ENCODE assay signal across 8 cellular contexts in the genomic region with DNA sequence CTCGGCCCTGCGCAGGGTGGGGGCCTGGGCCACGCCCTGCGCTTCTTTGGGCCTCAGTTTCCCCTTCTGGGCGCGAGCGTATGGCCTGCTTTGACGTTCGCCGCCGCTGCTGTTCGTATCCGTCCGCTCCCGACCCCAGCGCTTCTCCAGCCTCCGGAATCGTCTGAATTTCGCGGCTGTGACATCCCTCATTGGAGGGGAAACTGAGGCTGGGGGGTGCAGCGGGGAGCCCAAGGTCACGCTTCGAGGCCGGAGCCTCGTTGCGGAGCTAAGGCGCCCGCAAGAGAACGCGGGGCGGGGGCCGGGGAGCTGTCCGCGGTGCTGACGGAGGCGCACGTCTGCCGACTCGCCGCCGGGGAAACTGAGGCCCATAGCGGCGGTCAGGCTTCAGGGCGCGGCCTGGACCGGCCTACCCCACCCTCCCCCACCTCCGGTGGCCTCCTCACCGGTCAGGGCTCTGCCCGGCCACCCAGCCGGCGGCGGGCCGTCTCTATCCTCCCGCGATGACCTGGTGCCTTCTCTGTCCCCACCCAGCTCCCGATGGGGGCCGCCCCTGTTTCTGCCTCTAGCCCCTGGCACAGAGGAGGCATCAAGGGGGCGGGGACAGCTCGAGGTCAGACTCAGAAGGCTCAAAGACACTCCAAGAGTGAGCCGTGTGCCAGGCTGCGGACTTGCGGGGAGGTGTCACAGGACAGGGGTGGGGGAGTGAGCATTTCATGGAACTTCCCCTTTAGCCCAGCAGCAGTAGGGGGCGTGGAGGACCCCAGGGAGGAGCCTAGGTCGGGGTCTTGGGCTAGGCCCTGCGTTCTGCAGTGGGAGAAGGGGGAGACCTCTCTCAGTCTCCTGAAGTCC. TPM values are rescaled to one million over a fixed set of nuclear protein-coding genes. Genes with fewer than 3 reads are reported as not detected.
DNase-seq lines count a peak whose midpoint lies in the region; ATAC-seq, FAIRE-seq and TF ChIP-seq lines count a peak whose summit lies in the region.

No MANE protein-coding gene starts in this region.

- H3K4me3 Mint-ChIP-seq in immature natural killer cell = peak overlapping the region; percentile 48 to 69 (median 53)

- H3K27me3 ChIP-seq in BLaER1 treated with 17β-estradiol and CSF1 and Interleukin-3, amounts not matched to agents 10 nM and 100 nM = peaks cover 68 to 74% (median 69%) of the 10 kb centered on the region in 11 experiments

- CTCF ChIA-PET in A549 (lab: Yijun Ruan, JAX) = interaction anchor here (1.0 kb wide), 1 partner anchor 22 kb away, joined by 3 read pairs; no protein-coding TSS in a partner anchor

- peaks cover 21 to 37% of the 10 kb centered on the region in 2 donors for H3K4me1 Mint-ChIP-seq in immature natural killer cell

- no peak; a peak in 1 of 6 replicates for ATAC-seq in A549

- no peaks in the 10 kb centered on the region for H3K36me3 Mint-ChIP-seq in immature natural killer cell

- WGBS in A549 (ENCODE audit: missing lambda C conversion rate) = 37% methylated on average over 16 of the region's 65 CpGs

- no peaks in the 10 kb centered on the region for H3K9me3 ChIP-seq in A549
- peaks cover 0 to 3% (median 0%) of the 10 kb centered on the region in 11 experiments; a peak in 2 of 22 replicates for H3K9me3 ChIP-seq in BLaER1 treated with 17β-estradiol and CSF1 and Interleukin-3, amounts not matched to agents 10 nM and 100 nM (replicated peaks in 1 of 11)

- H4K20me1 ChIP-seq in BLaER1 treated with 17β-estradiol and CSF1 and Interleukin-3, amounts not matched to agents 10 nM and 100 nM = peaks cover 51 to 100% (median 90%) of the 10 kb centered on the region in 11 experiments

- DNase-seq in A549 (ENCODE audit: low read depth in 1 of 2, low spot score in 1 of 2) = no peak
- DNase-seq in immature natural killer cell = peak in 1 of 3 donors; percentile 36
- no peak for DNase-seq in amniotic stem cell (lab: John Stamatoyannopoulos, UW)
- DNase-seq in kidney tubule cell (ENCODE audit: low spot score) = no peak
- DNase-seq in NCI-H128 (lab: John Stamatoyannopoulos, UW; ENCODE audit: unreplicated experiment) = no peak
- no peak for DNase-seq in SHP77 treated with DMSO at 0.1 percent for 48 hours (lab: John Stamatoyannopoulos, UW)

- peak overlapping the region in 1 of 6 donors; percentile 71 for H3K27ac Mint-ChIP-seq in immature natural killer cell

- H3K4me1 ChIP-seq in A549 = peaks cover 36% of the 10 kb centered on the region
- peaks cover 23 to 59% (median 40%) of the 10 kb centered on the region in 10 experiments for H3K4me1 ChIP-seq in BLaER1 treated with 17β-estradiol and CSF1 and Interleukin-3, amounts not matched to agents 10 nM and 100 nM

- H3K27ac ChIP-seq in A549 = peak overlapping the region; percentile 79 to 96; a peak in 5 of 6 replicates
- H3K27ac ChIP-seq in BLaER1 treated with 17β-estradiol and CSF1 and Interleukin-3, amounts not matched to agents 10 nM and 100 nM = no peak overlapping the region
- H3K27ac ChIP-seq in VCaP = peak overlapping the region; percentile 89; the same call in 1 of the 2 replicates

- no peak for TF ChIP-seq RAD21 in A549 (conservative IDR thresholded peaks at IDR 0.05 in 1 of 2, IDR thresholded peaks at IDR 0.05 in 1 of 2)

- FAIRE-seq in A549 (lab: Jason Lieb, UNC) = no peak

- POLR2A ChIA-PET in A549 (lab: Yijun Ruan, JAX) = no interaction called here

- H3K9me3 Mint-ChIP-seq in immature natural killer cell = no peaks in the 10 kb centered on the region

- H3K4me2 ChIP-seq in A549 = peak overlapping the region; percentile 91
- H3K4me2 ChIP-seq in BLaER1 treated with 17β-estradiol and CSF1 and Interleukin-3, amounts not matched to agents 10 nM and 100 nM = peak overlapping the region in 6 of 11 experiments; percentile 1 to 29 (median 23); a peak in 4 of 22 replicates

- H3K36me3 ChIP-seq in BLaER1 treated with 17β-estradiol and CSF1 and Interleukin-3, amounts not matched to agents 10 nM and 100 nM = peaks cover 6 to 16% (median 15%) of the 10 kb centered on the region in 11 experiments

- TF ChIP-seq EP300 in A549 (IDR thresholded peaks at IDR 0.05) = no peak

- peaks cover 17 to 43% (median 19%) of the 10 kb centered on the region in 3 donors for H3K27me3 Mint-ChIP-seq in immature natural killer cell (ENCODE audit: low read depth in 3 of 3)

- TF ChIP-seq CTCF in A549 (IDR thresholded peaks at IDR 0.05) = no peak
- no peak for TF ChIP-seq CTCF in VCaP (conservative IDR thresholded peaks at IDR 0.05)

- peak overlapping the region; percentile 63 for H3K4me3 ChIP-seq in A549
- H3K4me3 ChIP-seq in BLaER1 treated with 17β-estradiol and CSF1 and Interleukin-3, amounts not matched to agents 10 nM and 100 nM = no peak overlapping the region

- no peak for TF ChIP-seq POLR2A in A549 (IDR thresholded peaks at IDR 0.05; ENCODE audit: low read length)

- H3K9ac ChIP-seq in BLaER1 treated with 17β-estradiol and CSF1 and Interleukin-3, amounts not matched to agents 10 nM and 100 nM = no peak overlapping the region

TF ChIP-seq in A549, 52 proteins besides CTCF, POLR2A, EP300 and RAD21:
- TF ChIP-seq, protein P1, sequence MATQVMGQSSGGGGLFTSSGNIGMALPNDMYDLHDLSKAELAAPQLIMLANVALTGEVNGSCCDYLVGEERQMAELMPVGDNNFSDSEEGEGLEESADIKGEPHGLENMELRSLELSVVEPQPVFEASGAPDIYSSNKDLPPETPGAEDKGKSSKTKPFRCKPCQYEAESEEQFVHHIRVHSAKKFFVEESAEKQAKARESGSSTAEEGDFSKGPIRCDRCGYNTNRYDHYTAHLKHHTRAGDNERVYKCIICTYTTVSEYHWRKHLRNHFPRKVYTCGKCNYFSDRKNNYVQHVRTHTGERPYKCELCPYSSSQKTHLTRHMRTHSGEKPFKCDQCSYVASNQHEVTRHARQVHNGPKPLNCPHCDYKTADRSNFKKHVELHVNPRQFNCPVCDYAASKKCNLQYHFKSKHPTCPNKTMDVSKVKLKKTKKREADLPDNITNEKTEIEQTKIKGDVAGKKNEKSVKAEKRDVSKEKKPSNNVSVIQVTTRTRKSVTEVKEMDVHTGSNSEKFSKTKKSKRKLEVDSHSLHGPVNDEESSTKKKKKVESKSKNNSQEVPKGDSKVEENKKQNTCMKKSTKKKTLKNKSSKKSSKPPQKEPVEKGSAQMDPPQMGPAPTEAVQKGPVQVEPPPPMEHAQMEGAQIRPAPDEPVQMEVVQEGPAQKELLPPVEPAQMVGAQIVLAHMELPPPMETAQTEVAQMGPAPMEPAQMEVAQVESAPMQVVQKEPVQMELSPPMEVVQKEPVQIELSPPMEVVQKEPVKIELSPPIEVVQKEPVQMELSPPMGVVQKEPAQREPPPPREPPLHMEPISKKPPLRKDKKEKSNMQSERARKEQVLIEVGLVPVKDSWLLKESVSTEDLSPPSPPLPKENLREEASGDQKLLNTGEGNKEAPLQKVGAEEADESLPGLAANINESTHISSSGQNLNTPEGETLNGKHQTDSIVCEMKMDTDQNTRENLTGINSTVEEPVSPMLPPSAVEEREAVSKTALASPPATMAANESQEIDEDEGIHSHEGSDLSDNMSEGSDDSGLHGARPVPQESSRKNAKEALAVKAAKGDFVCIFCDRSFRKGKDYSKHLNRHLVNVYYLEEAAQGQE (IDR thresholded peaks at IDR 0.05) = peak; percentile 91
- no peak for TF ChIP-seq CHD4 (IDR thresholded peaks at IDR 0.05; ENCODE audit: borderline replicate concordance)

RNA-seq across cellular contexts. Expression of a gene that starts 3.0 kb away (rescaled TPM):
- polyA plus RNA-seq in A549 (2011; rRNA removed) (0.32 and 0.36 TPM in 2 replicates), A549 (2017; fragmentation: RNase III; extraction: RNeasy Plus Mini Kit Qiagen cat#74134 plus additional on column Dnase treatment) (1.3 to 1.6 TPM (median 1.6 TPM) in 3 replicates), immature natural killer cell (under 1 TPM in 1 of 3 donors, not detected in 2; 0.06 TPM)
- 1.2 and 1.5 TPM in 2 replicates for polyA plus RNA-seq in A549 (2012; cell fraction: cytosol; rRNA removed)
- polyA plus RNA-seq in A549 (2012; cell fraction: nucleus; rRNA removed) = 1.8 and 3.5 TPM in 2 replicates
- 0.68 and 1.0 TPM in 2 replicates for polyA minus RNA-seq in A549 (2011; rRNA and poly(A)+ RNA removed)

RNA-seq across cellular contexts. Expression of a gene that starts 8.7 kb away (rescaled TPM):
- polyA plus RNA-seq in A549 (2011; rRNA removed) (485 and 525 TPM in 2 replicates), A549 (2017; fragmentation: RNase III; extraction: RNeasy Plus Mini Kit Qiagen cat#74134 plus additional on column Dnase treatment) (1,370 to 1,458 TPM (median 1,378 TPM) in 3 replicates), immature natural killer cell (1,000 to 10,000 TPM; 1,383 to 2,244 (median 1,622) TPM)
- polyA plus RNA-seq in A549 (2012; cell fraction: cytosol; rRNA removed) = 2,687 and 2,770 TPM in 2 replicates
- 2,142 and 3,339 TPM in 2 replicates for polyA plus RNA-seq in A549 (2012; cell fraction: nucleus; rRNA removed)
- polyA minus RNA-seq in A549 (2011; rRNA and poly(A)+ RNA removed) = 298 and 489 TPM in 2 replicates

RNA-seq across cellular contexts. Expression of a gene that starts 32.1 kb away (rescaled TPM):
- 6.5 and 8.2 TPM in 2 replicates for polyA plus RNA-seq in A549 (2011; rRNA removed)
- polyA plus RNA-seq in A549 (2012; cell fraction: cytosol; rRNA removed) = 21.1 and 30.9 TPM in 2 replicates
- polyA plus RNA-seq in A549 (2012; cell fraction: nucleus; rRNA removed) = 25.1 and 28.4 TPM in 2 replicates
- 17.1 to 20.7 TPM (median 18.9 TPM) in 3 replicates for polyA plus RNA-seq in A549 (2017; fragmentation: RNase III; extraction: RNeasy Plus Mini Kit Qiagen cat#74134 plus additional on column Dnase treatment)
- polyA minus RNA-seq in A549 (2011; rRNA and poly(A)+ RNA removed) = 5.0 and 6.4 TPM in 2 replicates
- polyA plus RNA-seq in immature natural killer cell = 10 to 100 TPM; 57.4 to 61.6 (median 61.2) TPM

RNA-seq across cellular contexts. Expression of a gene that starts 39.6 kb away (rescaled TPM):
- polyA plus RNA-seq in A549 (2011; rRNA removed) (47.8 and 58.9 TPM in 2 replicates), A549 (2017; fragmentation: RNase III; extraction: RNeasy Plus Mini Kit Qiagen cat#74134 plus additional on column Dnase treatment) (86.3 to 87.7 TPM (median 86.5 TPM) in 3 replicates), immature natural killer cell (10 to 100 TPM in 1 of 3 donors, 1 to 10 TPM in 2; 4.3 to 10.3 (median 8.0) TPM)
- 71.1 and 85.7 TPM in 2 replicates for polyA plus RNA-seq in A549 (2012; cell fraction: cytosol; rRNA removed)
- polyA plus RNA-seq in A549 (2012; cell fraction: nucleus; rRNA removed) = 80.2 and 89.4 TPM in 2 replicates
- polyA minus RNA-seq in A549 (2011; rRNA and poly(A)+ RNA removed) = 29.1 and 40.5 TPM in 2 replicates

RNA-seq across cellular contexts. Expression of a gene that starts 43.2 kb away (rescaled TPM):
- polyA plus RNA-seq in A549 (2011; rRNA removed) (0.76 and 1.0 TPM in 2 replicates), A549 (2017; fragmentation: RNase III; extraction: RNeasy Plus Mini Kit Qiagen cat#74134 plus additional on column Dnase treatment) (1.2 to 3.7 TPM (median 2.1 TPM) in 3 replicates), immature natural killer cell (under 1 TPM in 2 of 3 donors, not detected in 1; 0.25 to 0.33 TPM)
- polyA plus RNA-seq in A549 (2012; cell fraction: cytosol; rRNA removed) = 2.1 and 2.2 TPM in 2 replicates
- polyA plus RNA-seq in A549 (2012; cell fraction: nucleus; rRNA removed) = 17.3 and 28.8 TPM in 2 replicates
- 0.45 and 2.3 TPM in 2 replicates for polyA minus RNA-seq in A549 (2011; rRNA and poly(A)+ RNA removed)

Comparison
In these comparisons a context has a peak if more than half of its experiments do, and no peak if none do; other contexts are left out.
1. H3K27ac ChIP-seq: peak in A549 (2 of 2) and VCaP (single experiment); none in BLaER1 treated with 17β-estradiol and CSF1 and Interleukin-3, amounts not matched to agents 10 nM and 100 nM (0 of 11).